1 cellular context compared by ENCODE assay signal in genomic region chr17:81976332-81977210, GRCh38.
TF ChIP-seq lines count a peak whose summit lies in the region.

No MANE protein-coding gene starts in this region.

TF ChIP-seq in HepG2, 621 proteins besides CTCF, POLR2A, EP300 and RAD21 (continued from another document and continues in another):
- no peak for TF ChIP-seq IRX3 (CRISPR knock-in tag; IDR thresholded peaks at IDR 0.05; ENCODE audit: borderline replicate concordance, low read depth)
- no peak for TF ChIP-seq ZNF672 (CRISPR knock-in tag; IDR thresholded peaks at IDR 0.05)
- TF ChIP-seq, protein P1, sequence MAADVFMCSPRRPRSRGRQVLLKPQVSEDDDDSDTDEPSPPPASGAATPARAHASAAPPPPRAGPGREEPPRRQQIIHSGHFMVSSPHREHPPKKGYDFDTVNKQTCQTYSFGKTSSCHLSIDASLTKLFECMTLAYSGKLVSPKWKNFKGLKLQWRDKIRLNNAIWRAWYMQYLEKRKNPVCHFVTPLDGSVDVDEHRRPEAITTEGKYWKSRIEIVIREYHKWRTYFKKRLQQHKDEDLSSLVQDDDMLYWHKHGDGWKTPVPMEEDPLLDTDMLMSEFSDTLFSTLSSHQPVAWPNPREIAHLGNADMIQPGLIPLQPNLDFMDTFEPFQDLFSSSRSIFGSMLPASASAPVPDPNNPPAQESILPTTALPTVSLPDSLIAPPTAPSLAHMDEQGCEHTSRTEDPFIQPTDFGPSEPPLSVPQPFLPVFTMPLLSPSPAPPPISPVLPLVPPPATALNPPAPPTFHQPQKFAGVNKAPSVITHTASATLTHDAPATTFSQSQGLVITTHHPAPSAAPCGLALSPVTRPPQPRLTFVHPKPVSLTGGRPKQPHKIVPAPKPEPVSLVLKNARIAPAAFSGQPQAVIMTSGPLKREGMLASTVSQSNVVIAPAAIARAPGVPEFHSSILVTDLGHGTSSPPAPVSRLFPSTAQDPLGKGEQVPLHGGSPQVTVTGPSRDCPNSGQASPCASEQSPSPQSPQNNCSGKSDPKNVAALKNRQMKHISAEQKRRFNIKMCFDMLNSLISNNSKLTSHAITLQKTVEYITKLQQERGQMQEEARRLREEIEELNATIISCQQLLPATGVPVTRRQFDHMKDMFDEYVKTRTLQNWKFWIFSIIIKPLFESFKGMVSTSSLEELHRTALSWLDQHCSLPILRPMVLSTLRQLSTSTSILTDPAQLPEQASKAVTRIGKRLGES (CRISPR knock-in tag; IDR thresholded peaks at IDR 0.05; ENCODE audit: borderline replicate concordance) = no peak
- TF ChIP-seq MED13 (CRISPR knock-in tag; IDR thresholded peaks at IDR 0.05) = no peak
- TF ChIP-seq, protein P2, sequence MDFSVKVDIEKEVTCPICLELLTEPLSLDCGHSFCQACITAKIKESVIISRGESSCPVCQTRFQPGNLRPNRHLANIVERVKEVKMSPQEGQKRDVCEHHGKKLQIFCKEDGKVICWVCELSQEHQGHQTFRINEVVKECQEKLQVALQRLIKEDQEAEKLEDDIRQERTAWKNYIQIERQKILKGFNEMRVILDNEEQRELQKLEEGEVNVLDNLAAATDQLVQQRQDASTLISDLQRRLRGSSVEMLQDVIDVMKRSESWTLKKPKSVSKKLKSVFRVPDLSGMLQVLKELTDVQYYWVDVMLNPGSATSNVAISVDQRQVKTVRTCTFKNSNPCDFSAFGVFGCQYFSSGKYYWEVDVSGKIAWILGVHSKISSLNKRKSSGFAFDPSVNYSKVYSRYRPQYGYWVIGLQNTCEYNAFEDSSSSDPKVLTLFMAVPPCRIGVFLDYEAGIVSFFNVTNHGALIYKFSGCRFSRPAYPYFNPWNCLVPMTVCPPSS (IDR thresholded peaks at IDR 0.05) = no peak
- 0 out of 2 replicates have a peak, but pooled peaks have one; percentile 11 for TF ChIP-seq TGIF2 (CRISPR knock-in tag; IDR thresholded peaks at IDR 0.05)
- TF ChIP-seq SALL1 (CRISPR knock-in tag; IDR thresholded peaks at IDR 0.05) = peak; percentile 55; the same call in 1 of the 2 replicates
- TF ChIP-seq ZBTB34 (CRISPR knock-in tag; IDR thresholded peaks at IDR 0.05) = no peak
- no peak for TF ChIP-seq SYNCRIP (IDR thresholded peaks at IDR 0.05; ENCODE audit: insufficient read depth, low read depth, low read length)
- TF ChIP-seq, protein P3, sequence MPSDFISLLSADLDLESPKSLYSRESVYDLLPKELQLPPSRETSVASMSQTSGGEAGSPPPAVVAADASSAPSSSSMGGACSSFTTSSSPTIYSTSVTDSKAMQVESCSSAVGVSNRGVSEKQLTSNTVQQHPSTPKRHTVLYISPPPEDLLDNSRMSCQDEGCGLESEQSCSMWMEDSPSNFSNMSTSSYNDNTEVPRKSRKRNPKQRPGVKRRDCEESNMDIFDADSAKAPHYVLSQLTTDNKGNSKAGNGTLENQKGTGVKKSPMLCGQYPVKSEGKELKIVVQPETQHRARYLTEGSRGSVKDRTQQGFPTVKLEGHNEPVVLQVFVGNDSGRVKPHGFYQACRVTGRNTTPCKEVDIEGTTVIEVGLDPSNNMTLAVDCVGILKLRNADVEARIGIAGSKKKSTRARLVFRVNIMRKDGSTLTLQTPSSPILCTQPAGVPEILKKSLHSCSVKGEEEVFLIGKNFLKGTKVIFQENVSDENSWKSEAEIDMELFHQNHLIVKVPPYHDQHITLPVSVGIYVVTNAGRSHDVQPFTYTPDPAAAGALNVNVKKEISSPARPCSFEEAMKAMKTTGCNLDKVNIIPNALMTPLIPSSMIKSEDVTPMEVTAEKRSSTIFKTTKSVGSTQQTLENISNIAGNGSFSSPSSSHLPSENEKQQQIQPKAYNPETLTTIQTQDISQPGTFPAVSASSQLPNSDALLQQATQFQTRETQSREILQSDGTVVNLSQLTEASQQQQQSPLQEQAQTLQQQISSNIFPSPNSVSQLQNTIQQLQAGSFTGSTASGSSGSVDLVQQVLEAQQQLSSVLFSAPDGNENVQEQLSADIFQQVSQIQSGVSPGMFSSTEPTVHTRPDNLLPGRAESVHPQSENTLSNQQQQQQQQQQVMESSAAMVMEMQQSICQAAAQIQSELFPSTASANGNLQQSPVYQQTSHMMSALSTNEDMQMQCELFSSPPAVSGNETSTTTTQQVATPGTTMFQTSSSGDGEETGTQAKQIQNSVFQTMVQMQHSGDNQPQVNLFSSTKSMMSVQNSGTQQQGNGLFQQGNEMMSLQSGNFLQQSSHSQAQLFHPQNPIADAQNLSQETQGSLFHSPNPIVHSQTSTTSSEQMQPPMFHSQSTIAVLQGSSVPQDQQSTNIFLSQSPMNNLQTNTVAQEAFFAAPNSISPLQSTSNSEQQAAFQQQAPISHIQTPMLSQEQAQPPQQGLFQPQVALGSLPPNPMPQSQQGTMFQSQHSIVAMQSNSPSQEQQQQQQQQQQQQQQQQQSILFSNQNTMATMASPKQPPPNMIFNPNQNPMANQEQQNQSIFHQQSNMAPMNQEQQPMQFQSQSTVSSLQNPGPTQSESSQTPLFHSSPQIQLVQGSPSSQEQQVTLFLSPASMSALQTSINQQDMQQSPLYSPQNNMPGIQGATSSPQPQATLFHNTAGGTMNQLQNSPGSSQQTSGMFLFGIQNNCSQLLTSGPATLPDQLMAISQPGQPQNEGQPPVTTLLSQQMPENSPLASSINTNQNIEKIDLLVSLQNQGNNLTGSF (CRISPR knock-in tag; IDR thresholded peaks at IDR 0.05) = no peak
- peak; percentile 71; the same call in 1 of the 2 replicates for TF ChIP-seq ZNF350 (CRISPR knock-in tag; IDR thresholded peaks at IDR 0.05; ENCODE audit: borderline replicate concordance, low read depth)
- TF ChIP-seq CBX5 (CRISPR knock-in tag; IDR thresholded peaks at IDR 0.05; ENCODE audit: borderline replicate concordance) = no peak; the same call in 1 of the 2 replicates
- no peak for TF ChIP-seq MLX (CRISPR knock-in tag; IDR thresholded peaks at IDR 0.05)
- TF ChIP-seq CENPBD1 (CRISPR knock-in tag; IDR thresholded peaks at IDR 0.05; ENCODE audit: borderline replicate concordance, low read depth) = no peak; the same call in 1 of the 2 replicates
- no peak for TF ChIP-seq ZFAT (CRISPR knock-in tag; conservative IDR thresholded peaks at IDR 0.05)
- TF ChIP-seq ZNF263 (CRISPR knock-in tag; IDR thresholded peaks at IDR 0.05) = peak; percentile 23; the same call in 1 of the 2 replicates
- TF ChIP-seq ZNF501 (CRISPR knock-in tag; IDR thresholded peaks at IDR 0.05) = no peak
- TF ChIP-seq MEF2D (CRISPR knock-in tag; IDR thresholded peaks at IDR 0.05) = no peak
- no peak for TF ChIP-seq EED (CRISPR knock-in tag; IDR thresholded peaks at IDR 0.05)
- TF ChIP-seq HCFC1 (IDR thresholded peaks at IDR 0.05; ENCODE audit: low read depth, low read length) = no peak
- no peak; the same call in 1 of the 2 replicates for TF ChIP-seq SIN3A (IDR thresholded peaks at IDR 0.05; ENCODE audit: borderline replicate concordance, low read depth, low read length)
- no peak for TF ChIP-seq KLF9 (CRISPR knock-in tag; IDR thresholded peaks at IDR 0.05; ENCODE audit: low read depth)
- no peak for TF ChIP-seq USF2 (IDR thresholded peaks at IDR 0.05; ENCODE audit: low read depth, low read length)
- no peak for TF ChIP-seq USF2 (CRISPR knock-in tag; IDR thresholded peaks at IDR 0.05; ENCODE audit: borderline replicate concordance)
- 0 out of 2 replicates have a peak, but pooled peaks have one; percentile 15 for TF ChIP-seq FOXM1 (CRISPR knock-in tag; IDR thresholded peaks at IDR 0.05)
- TF ChIP-seq RERE (CRISPR knock-in tag; IDR thresholded peaks at IDR 0.05; ENCODE audit: low read depth) = no peak; the same call in 1 of the 2 replicates
- TF ChIP-seq, protein P4, sequence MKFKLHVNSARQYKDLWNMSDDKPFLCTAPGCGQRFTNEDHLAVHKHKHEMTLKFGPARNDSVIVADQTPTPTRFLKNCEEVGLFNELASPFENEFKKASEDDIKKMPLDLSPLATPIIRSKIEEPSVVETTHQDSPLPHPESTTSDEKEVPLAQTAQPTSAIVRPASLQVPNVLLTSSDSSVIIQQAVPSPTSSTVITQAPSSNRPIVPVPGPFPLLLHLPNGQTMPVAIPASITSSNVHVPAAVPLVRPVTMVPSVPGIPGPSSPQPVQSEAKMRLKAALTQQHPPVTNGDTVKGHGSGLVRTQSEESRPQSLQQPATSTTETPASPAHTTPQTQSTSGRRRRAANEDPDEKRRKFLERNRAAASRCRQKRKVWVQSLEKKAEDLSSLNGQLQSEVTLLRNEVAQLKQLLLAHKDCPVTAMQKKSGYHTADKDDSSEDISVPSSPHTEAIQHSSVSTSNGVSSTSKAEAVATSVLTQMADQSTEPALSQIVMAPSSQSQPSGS (CRISPR knock-in tag; IDR thresholded peaks at IDR 0.05) = no peak; the same call in 1 of the 2 replicates
- TF ChIP-seq, protein P5, sequence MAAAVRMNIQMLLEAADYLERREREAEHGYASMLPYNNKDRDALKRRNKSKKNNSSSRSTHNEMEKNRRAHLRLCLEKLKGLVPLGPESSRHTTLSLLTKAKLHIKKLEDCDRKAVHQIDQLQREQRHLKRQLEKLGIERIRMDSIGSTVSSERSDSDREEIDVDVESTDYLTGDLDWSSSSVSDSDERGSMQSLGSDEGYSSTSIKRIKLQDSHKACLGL (CRISPR knock-in tag; IDR thresholded peaks at IDR 0.05) = peak; percentile 75; the same call in 1 of the 2 replicates
- no peak for TF ChIP-seq ZNF382 (CRISPR knock-in tag; IDR thresholded peaks at IDR 0.05; ENCODE audit: borderline replicate concordance)
- TF ChIP-seq ZSCAN31 (CRISPR knock-in tag; IDR thresholded peaks at IDR 0.05; ENCODE audit: low read depth) = no peak
- TF ChIP-seq ZBTB3 (CRISPR knock-in tag; IDR thresholded peaks at IDR 0.05; ENCODE audit: borderline replicate concordance, low read depth) = peak; percentile 36; the same call in 1 of the 2 replicates
- TF ChIP-seq ZNF772 (CRISPR knock-in tag; IDR thresholded peaks at IDR 0.05) = no peak
- no peak for TF ChIP-seq PITX1 (CRISPR knock-in tag; IDR thresholded peaks at IDR 0.05)
